ENCODE assay signal across 1 cellular context in genomic region chr14:55383541-55384140, GRCh38.
TF ChIP-seq lines count a peak whose summit lies in the region.

No MANE protein-coding gene starts in this region.

TF ChIP-seq in K562, 482 proteins besides CTCF, POLR2A, EP300 and RAD21 (continued from another document and continues in another):
- no peak for TF ChIP-seq ZNF609 (CRISPR knock-in tag; IDR thresholded peaks at IDR 0.05; ENCODE audit: borderline replicate concordance)
- no peak for TF ChIP-seq ADNP (tag; IDR thresholded peaks at IDR 0.05)
- TF ChIP-seq MCM5 (IDR thresholded peaks at IDR 0.05; ENCODE audit: low read depth): no peak
- no peak for TF ChIP-seq TBP (optimal IDR thresholded peaks at IDR 0.05; ENCODE audit: low read depth, low read length)
- peak; percentile 86 for TF ChIP-seq RNF2 (IDR thresholded peaks at IDR 0.05)
- no peak for TF ChIP-seq KLF13 (tag; IDR thresholded peaks at IDR 0.05; ENCODE audit: borderline replicate concordance, low read depth)
- 0 out of 4 replicates have a peak, but pooled peaks of 1 of the 2 experiments have one; percentile 19 for TF ChIP-seq TEAD1 (CRISPR knock-in tag; IDR thresholded peaks at IDR 0.05)
- no peak for TF ChIP-seq ZNF311 (CRISPR knock-in tag; IDR thresholded peaks at IDR 0.05)
- no peak for TF ChIP-seq HMGXB4 (CRISPR knock-in tag; IDR thresholded peaks at IDR 0.05)
- TF ChIP-seq LARP7 (IDR thresholded peaks at IDR 0.05): no peak
- TF ChIP-seq RBBP5 (IDR thresholded peaks at IDR 0.05; ENCODE audit: borderline replicate concordance, insufficient read depth, low read length, poor library complexity, severe bottlenecking): peak; percentile 72
- TF ChIP-seq SIN3A (IDR thresholded peaks at IDR 0.05; ENCODE audit: borderline replicate concordance in 2 of 2, control insufficient read depth in 1 of 2, low read depth in 2 of 2, low read length in 2 of 2): no peak
- TF ChIP-seq ZNF165 (CRISPR knock-in tag; IDR thresholded peaks at IDR 0.05; ENCODE audit: borderline replicate concordance): no peak
- no peak for TF ChIP-seq ZKSCAN8 (CRISPR knock-in tag; IDR thresholded peaks at IDR 0.05)
- TF ChIP-seq THRB (CRISPR knock-in tag; conservative IDR thresholded peaks at IDR 0.05): no peak
- no peak for TF ChIP-seq PRDM10 (IDR thresholded peaks at IDR 0.05; ENCODE audit: partially characterized antibody)
- peak in 1 of 2 experiments; percentile 78; a peak in 2 of 4 replicates for TF ChIP-seq TRIM24 (IDR thresholded peaks at IDR 0.05)
- peak; percentile 98 for TF ChIP-seq CBFA2T3 (IDR thresholded peaks at IDR 0.05)
- TF ChIP-seq ZNF384 (IDR thresholded peaks at IDR 0.05; ENCODE audit: low read depth, low read length): no peak
- no peak for TF ChIP-seq ZBTB12 (CRISPR knock-in tag; IDR thresholded peaks at IDR 0.05)
- TF ChIP-seq NCOA1 (IDR thresholded peaks at IDR 0.05; ENCODE audit: low read depth): peak; percentile 66; the same call in 1 of the 2 replicates
- no peak for TF ChIP-seq KAT2B (IDR thresholded peaks at IDR 0.05; ENCODE audit: low read depth, low read length)
- TF ChIP-seq MTA1 (IDR thresholded peaks at IDR 0.05; ENCODE audit: borderline replicate concordance): no peak
- TF ChIP-seq RBM39 (optimal IDR thresholded peaks at IDR 0.05; ENCODE audit: low read depth, low read length): no peak
- no peak for TF ChIP-seq ELF1 (tag; IDR thresholded peaks at IDR 0.05)
- TF ChIP-seq TEAD2 (tag; IDR thresholded peaks at IDR 0.05): no peak
- no peak for TF ChIP-seq SMAD2 (IDR thresholded peaks at IDR 0.05; ENCODE audit: low read depth, low read length)
- peak; percentile 49; the same call in 1 of the 2 replicates for TF ChIP-seq ZEB2 (IDR thresholded peaks at IDR 0.05)
- TF ChIP-seq BDP1 (IDR thresholded peaks at IDR 0.05; ENCODE audit: insufficient read depth, insufficient read length): no peak
- TF ChIP-seq PCBP1 (IDR thresholded peaks at IDR 0.05; ENCODE audit: low read depth, low read length, poor library complexity, severe bottlenecking): no peak
- TF ChIP-seq ZNF785 (CRISPR knock-in tag; IDR thresholded peaks at IDR 0.05): no peak
- no peak for TF ChIP-seq CBX1 (IDR thresholded peaks at IDR 0.05; ENCODE audit: low read depth)
- TF ChIP-seq PHB (CRISPR knock-in tag; IDR thresholded peaks at IDR 0.05): no peak
- no peak for TF ChIP-seq ZNF121 (CRISPR knock-in tag; conservative IDR thresholded peaks at IDR 0.05)
- peak; percentile 92 for TF ChIP-seq ZNF766 (CRISPR knock-in tag; conservative IDR thresholded peaks at IDR 0.05)
- no peak for TF ChIP-seq ZNF263 (CRISPR knock-in tag; IDR thresholded peaks at IDR 0.05; ENCODE audit: borderline replicate concordance)
- no peak for TF ChIP-seq RFX7 (CRISPR knock-in tag; IDR thresholded peaks at IDR 0.05)
- TF ChIP-seq ARHGAP35 (IDR thresholded peaks at IDR 0.05; ENCODE audit: partially characterized antibody): peak; percentile 63
- no peak; the same call in 1 of the 2 replicates for TF ChIP-seq PYGO2 (tag; IDR thresholded peaks at IDR 0.05)
- no peak for TF ChIP-seq ZBTB43 (CRISPR knock-in tag; IDR thresholded peaks at IDR 0.05)
- no peak for TF ChIP-seq STAG1 (CRISPR knock-in tag; IDR thresholded peaks at IDR 0.05; ENCODE audit: borderline replicate concordance)
- no peak for TF ChIP-seq MAX (CRISPR knock-in tag; IDR thresholded peaks at IDR 0.05)
- no peak for TF ChIP-seq ZNF778 (CRISPR knock-in tag; IDR thresholded peaks at IDR 0.05)
- TF ChIP-seq ZNF75A (CRISPR knock-in tag; IDR thresholded peaks at IDR 0.05): peak; percentile 78; the same call in 1 of the 2 replicates
- no peak for TF ChIP-seq ZNF217 (CRISPR knock-in tag; IDR thresholded peaks at IDR 0.05)
- no peak for TF ChIP-seq BRD4 (IDR thresholded peaks at IDR 0.05)
- TF ChIP-seq SUPT5H (IDR thresholded peaks at IDR 0.05): no peak
- TF ChIP-seq ZNF398 (CRISPR knock-in tag; IDR thresholded peaks at IDR 0.05): no peak
- TF ChIP-seq TSHZ1 (CRISPR knock-in tag; IDR thresholded peaks at IDR 0.05): no peak
- TF ChIP-seq ZNF41 (CRISPR knock-in tag; conservative IDR thresholded peaks at IDR 0.05): no peak
